3 cellular contexts compared by ENCODE assay signal in genomic region chr10:47695149-47695548, GRCh38.
DNase-seq lines count a peak whose midpoint lies in the region; ATAC-seq and TF ChIP-seq lines count a peak whose summit lies in the region.
"Not testable (repeated sequence)": the region's sequence is repeated elsewhere in the genome, so short reads cannot be mapped to it uniquely, and the experiment has no call there.

No MANE protein-coding gene starts in this region.

- H3K4me1 ChIP-seq in GM23338 (ENCODE audit: insufficient read depth) = not testable (repeated sequence)

- POLR2A ChIA-PET in WTC11 (lab: Charles Lee); MCF 10A (lab: Yijun Ruan, JAX): not testable (repeated sequence)

- not testable (repeated sequence) for H3K27me3 Mint-ChIP-seq in GM23338 (ENCODE audit: insufficient read depth, low read depth, poor library complexity); WTC11 (ENCODE audit: low read depth); MCF 10A (ENCODE audit: insufficient read depth, unreplicated experiment)

- H3K4me3 ChIP-seq in GM23338 = not testable (repeated sequence)

- not testable (repeated sequence) for H2AFZ ChIP-seq in GM23338

- CTCF ChIA-PET in WTC11 (lab: Charles Lee); MCF 10A (lab: Yijun Ruan, JAX): not testable (repeated sequence)

- intact Hi-C loops in MCF 10A (cut with micrococcal nuclease) = not testable (repeated sequence)

- H3K9me2 ChIP-seq in GM23338 (ENCODE audit: insufficient read depth) = not testable (repeated sequence)

- H3K4me3 Mint-ChIP-seq in GM23338; WTC11; MCF 10A (ENCODE audit: unreplicated experiment): not testable (repeated sequence)

- H3K27ac ChIP-seq in GM23338 (ENCODE audit: low read depth) = not testable (repeated sequence)

- H3F3A ChIP-seq in GM23338 (replicated peaks; ENCODE audit: low read depth) = not testable (repeated sequence)

- not testable (repeated sequence) for H3K36me3 ChIP-seq in GM23338 (ENCODE audit: insufficient read depth)

- not testable (repeated sequence) for H3K27me3 ChIP-seq in GM23338 (ENCODE audit: insufficient read depth)

- H3K27ac Mint-ChIP-seq in GM23338, WTC11: not testable (repeated sequence)
- peak overlapping the region; percentile 87 for H3K27ac Mint-ChIP-seq in MCF 10A (ENCODE audit: low read depth, unreplicated experiment)

- not testable (repeated sequence) for DNase-seq in GM23338 (ENCODE audit: low spot score); WTC11 (ENCODE audit: low spot score); MCF 10A (ENCODE audit: unreplicated experiment)

- ATAC-seq in GM23338 (peak; percentile 61), WTC11 (peak; percentile 68)

- not testable (repeated sequence) for TF ChIP-seq CTCF in GM23338 (conservative IDR thresholded peaks at IDR 0.05; ENCODE audit: low read depth in 2 of 2); WTC11 (IDR thresholded peaks at IDR 0.05); MCF 10A (IDR thresholded peaks at IDR 0.05; ENCODE audit: unreplicated experiment)

- not testable (repeated sequence) for H3K4me1 Mint-ChIP-seq in GM23338, WTC11
- H3K4me1 Mint-ChIP-seq in MCF 10A (ENCODE audit: insufficient read depth, unreplicated experiment) = peaks cover 11% of the 10 kb centered on the region

- not testable (repeated sequence) for H3K9me3 Mint-ChIP-seq in GM23338; WTC11; MCF 10A (ENCODE audit: unreplicated experiment)

- H4K20me1 ChIP-seq in GM23338 (replicated peaks; ENCODE audit: insufficient read depth) = not testable (repeated sequence)

- not testable (repeated sequence) for H3K4me2 ChIP-seq in GM23338

- H3K79me2 ChIP-seq in GM23338 (replicated peaks; ENCODE audit: insufficient read depth) = not testable (repeated sequence)

- BruUV-seq in MCF 10A (replicated peaks; lab: Mats Ljungman, UMichigan) = not testable (repeated sequence)

- H3K36me3 Mint-ChIP-seq in GM23338 (ENCODE audit: low read depth); WTC11; MCF 10A (ENCODE audit: insufficient read depth, unreplicated experiment): not testable (repeated sequence)
